ENCODE assay signal across 16 cellular contexts in the genomic region with DNA sequence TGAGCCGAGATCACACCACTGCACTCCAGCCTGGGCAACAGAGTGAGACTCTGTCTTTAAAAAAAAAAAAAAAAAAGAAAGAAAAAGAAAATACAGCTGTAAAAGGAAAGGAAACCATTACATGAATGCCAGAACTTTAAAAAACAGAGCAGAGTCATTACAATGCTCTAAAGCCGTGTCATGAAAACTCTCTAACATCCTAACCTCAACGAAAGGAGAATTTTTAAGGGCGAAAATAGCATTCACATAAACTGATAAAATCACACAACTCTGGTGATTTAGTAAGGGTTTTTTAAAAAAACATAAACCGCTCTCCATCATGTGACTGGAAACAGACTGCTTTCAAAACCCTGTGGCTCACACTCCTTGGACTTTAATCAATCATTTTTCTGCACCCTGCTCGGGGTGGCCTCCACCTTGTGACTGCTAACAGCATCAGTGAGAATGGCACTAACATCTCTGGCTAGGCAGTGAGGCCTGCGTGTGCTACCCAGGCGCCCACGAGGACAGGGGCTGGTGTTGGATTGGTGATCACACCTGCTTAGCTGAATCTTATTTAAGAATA. TPM values are rescaled to one million over a fixed set of nuclear protein-coding genes. Genes with fewer than 3 reads are reported as not detected.
DNase-seq lines count a peak whose midpoint lies in the region; ATAC-seq and TF ChIP-seq lines count a peak whose summit lies in the region.
"Had no signal": no experiment of that assay in that cellular context is flagged by ENCODE, and none has a peak within 500 bp of the region (broad histone marks: within the 10 kb centered on the region; RNA-seq: fewer than 3 reads in every experiment).

No MANE protein-coding gene starts in this region.

- H3K4me3 Mint-ChIP-seq in T-helper 1 cell treated with Interleukin-12 subunit alpha and Interleukin-12 subunit beta and Interleukin-4 antibody, amounts not matched to agents 30 μg/mL and 1 μg/mL, for 36 hours: peak overlapping the region; percentile 8
- peak overlapping the region in 6 of 7 donors; percentile 36 to 61 (median 48) for H3K4me3 Mint-ChIP-seq in CD8-positive, alpha-beta memory T cell
- no peak overlapping the region for H3K4me3 Mint-ChIP-seq in activated naive CD8-positive, alpha-beta T cell treated with anti-CD3 and anti-CD28 coated beads, Interleukin-2, amount 10 ng/mL, durations not matched to agents 7 days and 5 days
- no peak overlapping the region for H3K4me3 Mint-ChIP-seq in mesothelial cell of epicardium

- no peak for TF ChIP-seq CTCF in mesothelial cell of epicardium (IDR thresholded peaks at IDR 0.05; ENCODE audit: unreplicated experiment)

- no peak overlapping the region for H3K27ac ChIP-seq in CD8-positive, alpha-beta memory T cell (ENCODE audit: low read depth, low read length)
- H3K27ac ChIP-seq: 22Rv1 had no signal

- H3K27me3 ChIP-seq in CD8-positive, alpha-beta memory T cell (ENCODE audit: insufficient read depth, low read length, poor library complexity, severe bottlenecking): no peaks in the 10 kb centered on the region

- H3K4me1 Mint-ChIP-seq in T-helper 1 cell treated with Interleukin-12 subunit alpha and Interleukin-12 subunit beta and Interleukin-4 antibody, amounts not matched to agents 30 μg/mL and 1 μg/mL, for 36 hours (ENCODE audit: low read depth): peaks cover 58% of the 10 kb centered on the region
- peaks cover 70 to 90% (median 85%) of the 10 kb centered on the region in 3 donors for H3K4me1 Mint-ChIP-seq in CD8-positive, alpha-beta memory T cell
- H3K4me1 Mint-ChIP-seq in activated naive CD8-positive, alpha-beta T cell treated with anti-CD3 and anti-CD28 coated beads, Interleukin-2, amount 10 ng/mL, durations not matched to agents 7 days and 5 days: peaks cover 64% of the 10 kb centered on the region
- peaks cover 3% of the 10 kb centered on the region for H3K4me1 Mint-ChIP-seq in mesothelial cell of epicardium

- no peak overlapping the region for H3K4me3 ChIP-seq in CD8-positive, alpha-beta memory T cell (ENCODE audit: low read length)

- DNase-seq in T-helper 1 cell: no peak
- DNase-seq in CD8-positive, alpha-beta memory T cell: no peak
- DNase-seq in activated naive CD8-positive, alpha-beta T cell treated with anti-CD3 and anti-CD28 coated beads, Interleukin-2, amount 10 ng/mL, durations not matched to agents 7 days and 5 days: no peak
- peak; percentile 41 for DNase-seq in stimulated activated CD4-positive, alpha-beta T cell treated with anti-CD3 and anti-CD28 coated beads, Interleukin-1b, Interleukin-23, amount 100 ng/mL, for 48 hours
- DNase-seq in GM19238 (ENCODE audit: insufficient read length, low spot score): no peak
- DNase-seq in mesothelial cell of epicardium (ENCODE audit: low spot score in 2 of 2, unreplicated experiment in 2 of 2): no peak
- no peak for DNase-seq in activated CD8-positive, alpha-beta memory T cell treated with anti-CD3 and anti-CD28 coated beads, Interleukin-2, amount 50 U/mL, for 48 hours
- DNase-seq: DMS 273 treated with DMSO at 0.1 percent for 48 hours, HCEC 1CT, KBM-7, MV-4-11, NCI-H2029, NCI-H446 treated with DMSO at 0.1 percent for 48 hours, RPMI8226 had no signal

- peak overlapping the region; percentile 78 for H3K27ac Mint-ChIP-seq in T-helper 1 cell treated with Interleukin-12 subunit alpha and Interleukin-12 subunit beta and Interleukin-4 antibody, amounts not matched to agents 30 μg/mL and 1 μg/mL, for 36 hours
- H3K27ac Mint-ChIP-seq in CD8-positive, alpha-beta memory T cell: peak overlapping the region in 7 of 8 donors; percentile 63 to 86 (median 78)
- peak overlapping the region; percentile 78 for H3K27ac Mint-ChIP-seq in activated naive CD8-positive, alpha-beta T cell treated with anti-CD3 and anti-CD28 coated beads, Interleukin-2, amount 10 ng/mL, durations not matched to agents 7 days and 5 days
- H3K27ac Mint-ChIP-seq in mesothelial cell of epicardium: no peak overlapping the region

- H3K4me1 ChIP-seq in CD8-positive, alpha-beta memory T cell (ENCODE audit: insufficient read depth, low read length): peaks cover 81% of the 10 kb centered on the region

- H3K9me3 ChIP-seq in CD8-positive, alpha-beta memory T cell (ENCODE audit: low read length): no peaks in the 10 kb centered on the region

- H3K36me3 Mint-ChIP-seq in T-helper 1 cell treated with Interleukin-12 subunit alpha and Interleukin-12 subunit beta and Interleukin-4 antibody, amounts not matched to agents 30 μg/mL and 1 μg/mL, for 36 hours (ENCODE audit: low read depth): peaks cover 47% of the 10 kb centered on the region
- peaks cover 7 to 37% (median 22%) of the 10 kb centered on the region in 3 donors for H3K36me3 Mint-ChIP-seq in CD8-positive, alpha-beta memory T cell
- peaks cover 54% of the 10 kb centered on the region for H3K36me3 Mint-ChIP-seq in activated naive CD8-positive, alpha-beta T cell treated with anti-CD3 and anti-CD28 coated beads, Interleukin-2, amount 10 ng/mL, durations not matched to agents 7 days and 5 days
- H3K36me3 Mint-ChIP-seq in mesothelial cell of epicardium: no peaks in the 10 kb centered on the region

- POLR2A ChIA-PET in CD8-positive, alpha-beta memory T cell (lab: Charles Lee): no interaction called here
- POLR2A ChIA-PET in activated naive CD8-positive, alpha-beta T cell treated with anti-CD3 and anti-CD28 coated beads, Interleukin-2, amount 10 ng/mL, durations not matched to agents 7 days and 5 days (lab: Charles Lee): no interaction called here

- H3K36me3 ChIP-seq in CD8-positive, alpha-beta memory T cell (ENCODE audit: insufficient read depth, low read length): no peaks in the 10 kb centered on the region

- ATAC-seq in activated naive CD8-positive, alpha-beta T cell treated with anti-CD3 and anti-CD28 coated beads, Interleukin-2, amount 10 ng/mL, durations not matched to agents 7 days and 5 days (ENCODE audit: low read depth): peak; percentile 24

- H3K9me3 Mint-ChIP-seq in T-helper 1 cell treated with Interleukin-12 subunit alpha and Interleukin-12 subunit beta and Interleukin-4 antibody, amounts not matched to agents 30 μg/mL and 1 μg/mL, for 36 hours: no peaks in the 10 kb centered on the region
- H3K9me3 Mint-ChIP-seq in CD8-positive, alpha-beta memory T cell: no peaks in the 10 kb centered on the region
- H3K9me3 Mint-ChIP-seq in activated naive CD8-positive, alpha-beta T cell treated with anti-CD3 and anti-CD28 coated beads, Interleukin-2, amount 10 ng/mL, durations not matched to agents 7 days and 5 days: no peaks in the 10 kb centered on the region
- H3K9me3 Mint-ChIP-seq in mesothelial cell of epicardium: no peaks in the 10 kb centered on the region

- CTCF ChIA-PET in CD8-positive, alpha-beta memory T cell (lab: Charles Lee): no interaction called here

- no peaks in the 10 kb centered on the region for H3K27me3 Mint-ChIP-seq in T-helper 1 cell treated with Interleukin-12 subunit alpha and Interleukin-12 subunit beta and Interleukin-4 antibody, amounts not matched to agents 30 μg/mL and 1 μg/mL, for 36 hours (ENCODE audit: low read depth)
- H3K27me3 Mint-ChIP-seq in CD8-positive, alpha-beta memory T cell: no peaks in the 10 kb centered on the region
- no peaks in the 10 kb centered on the region for H3K27me3 Mint-ChIP-seq in activated naive CD8-positive, alpha-beta T cell treated with anti-CD3 and anti-CD28 coated beads, Interleukin-2, amount 10 ng/mL, durations not matched to agents 7 days and 5 days
- H3K27me3 Mint-ChIP-seq in mesothelial cell of epicardium (ENCODE audit: low read depth): peaks cover 30% of the 10 kb centered on the region

RNA-seq across cellular contexts. Expression of gene DOCK10, which starts 12.1 kb away (rescaled TPM):
- 100 to 1,000 TPM; 135 to 138 TPM for total RNA-seq in CD8-positive, alpha-beta memory T cell
- polyA plus RNA-seq in CD8-positive, alpha-beta memory T cell: 52.4 TPM
- 100 to 1,000 TPM; 259 to 273 TPM for total RNA-seq in activated naive CD8-positive, alpha-beta T cell treated with anti-CD3 and anti-CD28 coated beads, Interleukin-2, amount 10 ng/mL, durations not matched to agents 7 days and 5 days
- 2.2 to 3.3 TPM (median 2.4 TPM) in 3 replicates for total RNA-seq in mesothelial cell of epicardium

Comparison
In these comparisons a context has a peak if more than half of its experiments do, and no peak if none do; other contexts are left out.
1. H3K4me3 Mint-ChIP-seq: peak in T-helper 1 cell treated with Interleukin-12 subunit alpha and Interleukin-12 subunit beta and Interleukin-4 antibody, amounts not matched to agents 30 μg/mL and 1 μg/mL, for 36 hours (single experiment) and CD8-positive, alpha-beta memory T cell (6 of 7); none in activated naive CD8-positive, alpha-beta T cell treated with anti-CD3 and anti-CD28 coated beads, Interleukin-2, amount 10 ng/mL, durations not matched to agents 7 days and 5 days (single experiment) and mesothelial cell of epicardium (single experiment).
2. RNA of gene DOCK10, which starts 12.1 kb away (total RNA-seq): 259 to 273 TPM in activated naive CD8-positive, alpha-beta T cell treated with anti-CD3 and anti-CD28 coated beads, Interleukin-2, amount 10 ng/mL, durations not matched to agents 7 days and 5 days and 135 to 138 TPM in CD8-positive, alpha-beta memory T cell; 2.2 to 3.3 TPM in mesothelial cell of epicardium; every median in the first group is over 10 times any median in the second.